Comparison of ENCODE assay signal across 12 cellular contexts in genomic region chr12:108799528-108800243, GRCh38. TPM values are rescaled to one million over a fixed set of nuclear protein-coding genes. Genes with fewer than 3 reads are reported as not detected.
DNase-seq lines count a peak whose midpoint lies in the region; TF ChIP-seq lines count a peak whose summit lies in the region.
"Had no signal": no experiment of that assay in that cellular context is flagged by ENCODE, and none has a peak within 500 bp of the region (broad histone marks: within the 10 kb centered on the region; RNA-seq: fewer than 3 reads in every experiment).

No MANE protein-coding gene starts in this region.

- H3K27ac ChIP-seq in mesodermal cell (ENCODE audit: low read depth, low read length, severe bottlenecking): peak overlapping the region; percentile 5
- peak overlapping the region; percentile 67 for H3K27ac ChIP-seq in temporal lobe (ENCODE audit: low read depth, low read length)
- no peak overlapping the region for H3K27ac ChIP-seq in thyroid gland
- H3K27ac ChIP-seq: body of pancreas had no signal

- peaks cover 48% of the 10 kb centered on the region for H3K4me1 ChIP-seq in mesodermal cell (ENCODE audit: control insufficient read depth, insufficient read depth, low read length, poor library complexity, severe bottlenecking)
- H3K4me1 ChIP-seq in thyroid gland: peaks cover 0 to 13% of the 10 kb centered on the region in 2 donors

- intact Hi-C loops in thyroid gland (cut with DNase I): loop anchor here (5.0 to 10.0 kb wide), 3 partner anchors 67 to 235 kb away; partner anchors contain the start of genes CORO1C, ISCU and SART3

- no peaks in the 10 kb centered on the region for H3K9me3 ChIP-seq in mesodermal cell (ENCODE audit: control insufficient read depth, low read length)
- H3K9me3 ChIP-seq in thyroid gland: no peaks in the 10 kb centered on the region
- H3K9me3 ChIP-seq: body of pancreas had no signal

- TF ChIP-seq CTCF in choroid plexus epithelial cell (conservative IDR thresholded peaks at IDR 0.05; ENCODE audit: low read depth, low read length) (peak; percentile 25), thyroid gland (IDR thresholded peaks at IDR 0.05) (no peak)

- H3K36me3 ChIP-seq in mesodermal cell (ENCODE audit: control insufficient read depth, insufficient read depth, low read length) (peaks cover 61% of the 10 kb centered on the region), thyroid gland (peaks cover 28 to 52% of the 10 kb centered on the region in 2 donors)

- WGBS in mesodermal cell (ENCODE audit: insufficient coverage in 2 of 2), 2 experiments: 93 to 97% methylated on average over 9 to 11 of the region's 11 CpGs
- 88 to 91% methylated on average over 11 of the region's 11 CpGs for WGBS in thyroid gland, 2 donors

- H3K4me3 ChIP-seq in choroid plexus epithelial cell (ENCODE audit: low read depth, low read length): no peak overlapping the region
- H3K4me3 ChIP-seq in mesodermal cell (ENCODE audit: extremely low read depth, insufficient read depth, low read length, poor library complexity, severe bottlenecking): no peak overlapping the region
- no peak overlapping the region for H3K4me3 ChIP-seq in thyroid gland (replicated peaks in 1 of 3)
- H3K4me3 ChIP-seq: body of pancreas had no signal

- no peaks in the 10 kb centered on the region for H3K27me3 ChIP-seq in thyroid gland
- H3K27me3 ChIP-seq: body of pancreas had no signal

- DNase-seq in NCI-H82 (lab: John Stamatoyannopoulos, UW) (peak; percentile 83), choroid plexus epithelial cell (ENCODE audit: low read depth) (peak; percentile 34), thyroid gland (no peak), NCI-H2029 (lab: John Stamatoyannopoulos, UW) (no peak), NCI-H69 (lab: John Stamatoyannopoulos, UW) (no peak)
- DNase-seq: activated CD4-positive, alpha-beta memory T cell treated with anti-CD3 and anti-CD28 coated beads, Interleukin-2, amount 10 ng/mL, durations not matched to agents 7 days and 5 days; activated effector memory CD4-positive, alpha-beta T cell treated with Interleukin-2 at 50 U/mL for 16 hours; body of pancreas; CD4-positive, alpha-beta T cell; NCI-H146 had no signal

- TF ChIP-seq POLR2A in thyroid gland (IDR thresholded peaks at IDR 0.05): no peak

RNA-seq across cellular contexts. Expression of gene SSH1, which starts 57.7 kb away (rescaled TPM):
- 39.1 TPM for polyA plus RNA-seq in mesodermal cell (2013, experiment 1 of 2)
- polyA plus RNA-seq in mesodermal cell (2013, experiment 2 of 2): 31.0 TPM
- 6.6 TPM for total RNA-seq in temporal lobe
- total RNA-seq in thyroid gland: 10 to 100 TPM; 13.0 to 26.8 (median 21.7) TPM

Comparison
In these comparisons a context has a peak if more than half of its experiments do, and no peak if none do; other contexts are left out.
1. DNase-seq: peak in NCI-H82 (single experiment) and choroid plexus epithelial cell (single experiment); none in thyroid gland (0 of 2), NCI-H2029 (single experiment) and NCI-H69 (single experiment).
2. H3K27ac ChIP-seq: peak in mesodermal cell (single experiment) and temporal lobe (single experiment); none in thyroid gland (0 of 3).